Comparison of ENCODE assay signal across 1 cellular context in genomic region chr19:34999498-35000337, GRCh38.
TF ChIP-seq lines count a peak whose summit lies in the region.

Gene GRAMD1A, plus strand, starts transcription at chr19:35000323. Its CDS starts 156 bp downstream, at chr19:35000479.

TF ChIP-seq in H1, 55 proteins besides CTCF, POLR2A, EP300 and RAD21:
- TF ChIP-seq BCL11A (IDR thresholded peaks at IDR 0.05; ENCODE audit: low read depth in 2 of 2, low read length in 2 of 2) = no peak
- no peak for TF ChIP-seq MAFK (IDR thresholded peaks at IDR 0.05; ENCODE audit: low read depth, low read length)
- TF ChIP-seq SAP30 (IDR thresholded peaks at IDR 0.05; ENCODE audit: insufficient read depth, insufficient replicate concordance, low read length) = no peak
- TF ChIP-seq CHD2 (IDR thresholded peaks at IDR 0.05; ENCODE audit: low read length) = 0 out of 2 replicates have a peak, but pooled peaks have one; percentile 17
- TF ChIP-seq CEBPB (IDR thresholded peaks at IDR 0.05; ENCODE audit: low read depth, low read length) = no peak
- peak; percentile 85 for TF ChIP-seq ASH2L (IDR thresholded peaks at IDR 0.05; ENCODE audit: low read length)
- TF ChIP-seq PHF8 (conservative IDR thresholded peaks at IDR 0.05; ENCODE audit: low read depth, low read length) = peak; percentile 82
- TF ChIP-seq POLR2AphosphoS5 (IDR thresholded peaks at IDR 0.05; ENCODE audit: low read depth, low read length) = no peak; the same call in none of the 2 replicates
- TF ChIP-seq TAF1 (IDR thresholded peaks at IDR 0.05; ENCODE audit: low read depth, low read length) = peak; percentile 71
- no peak for TF ChIP-seq JUN (IDR thresholded peaks at IDR 0.05; ENCODE audit: low read depth, low read length)
- TF ChIP-seq, protein P1, sequence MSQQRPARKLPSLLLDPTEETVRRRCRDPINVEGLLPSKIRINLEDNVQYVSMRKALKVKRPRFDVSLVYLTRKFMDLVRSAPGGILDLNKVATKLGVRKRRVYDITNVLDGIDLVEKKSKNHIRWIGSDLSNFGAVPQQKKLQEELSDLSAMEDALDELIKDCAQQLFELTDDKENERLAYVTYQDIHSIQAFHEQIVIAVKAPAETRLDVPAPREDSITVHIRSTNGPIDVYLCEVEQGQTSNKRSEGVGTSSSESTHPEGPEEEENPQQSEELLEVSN (IDR thresholded peaks at IDR 0.05) = no peak
- no peak for TF ChIP-seq ZNF274 (IDR thresholded peaks at IDR 0.05; ENCODE audit: borderline replicate concordance, extremely low read depth, low read length)
- no peak for TF ChIP-seq SP4 (IDR thresholded peaks at IDR 0.05; ENCODE audit: low read length)
- TF ChIP-seq CBX5 (IDR thresholded peaks at IDR 0.05; ENCODE audit: low read depth, low read length) = no peak
- TF ChIP-seq BRCA1 (IDR thresholded peaks at IDR 0.05; ENCODE audit: low read depth, low read length) = no peak
- TF ChIP-seq USF2 (IDR thresholded peaks at IDR 0.05; ENCODE audit: low read length) = no peak
- no peak; a peak in 1 of 4 replicates for TF ChIP-seq SIN3A (conservative IDR thresholded peaks at IDR 0.05 in 1 of 2, IDR thresholded peaks at IDR 0.05 in 1 of 2; ENCODE audit: low read depth in 1 of 2, low read length in 2 of 2)
- TF ChIP-seq GTF2F1 (IDR thresholded peaks at IDR 0.05; ENCODE audit: borderline replicate concordance, low read depth, low read length) = no peak
- TF ChIP-seq NRF1 (IDR thresholded peaks at IDR 0.05; ENCODE audit: low read depth, low read length) = no peak
- no peak for TF ChIP-seq CHD1 (IDR thresholded peaks at IDR 0.05; ENCODE audit: low read depth, low read length)
- no peak for TF ChIP-seq EGR1 (IDR thresholded peaks at IDR 0.05; ENCODE audit: borderline replicate concordance, low read depth, low read length)
- TF ChIP-seq, protein P2, sequence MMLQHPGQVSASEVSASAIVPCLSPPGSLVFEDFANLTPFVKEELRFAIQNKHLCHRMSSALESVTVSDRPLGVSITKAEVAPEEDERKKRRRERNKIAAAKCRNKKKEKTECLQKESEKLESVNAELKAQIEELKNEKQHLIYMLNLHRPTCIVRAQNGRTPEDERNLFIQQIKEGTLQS (IDR thresholded peaks at IDR 0.05; ENCODE audit: insufficient read depth, low read depth, low read length) = no peak
- TF ChIP-seq POU5F1 (IDR thresholded peaks at IDR 0.05; ENCODE audit: low read depth, low read length) = no peak
- no peak for TF ChIP-seq EZH2 (IDR thresholded peaks at IDR 0.05; ENCODE audit: low read depth, low read length, severe bottlenecking)
- TF ChIP-seq, protein P3, sequence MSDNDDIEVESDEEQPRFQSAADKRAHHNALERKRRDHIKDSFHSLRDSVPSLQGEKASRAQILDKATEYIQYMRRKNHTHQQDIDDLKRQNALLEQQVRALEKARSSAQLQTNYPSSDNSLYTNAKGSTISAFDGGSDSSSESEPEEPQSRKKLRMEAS (IDR thresholded peaks at IDR 0.05) = peak; percentile 5; the same call in 1 of the 2 replicates
- TF ChIP-seq SRF (IDR thresholded peaks at IDR 0.05; ENCODE audit: low read depth, low read length) = no peak
- TF ChIP-seq GABPA (IDR thresholded peaks at IDR 0.05; ENCODE audit: borderline replicate concordance, insufficient read depth, low read length) = no peak
- no peak for TF ChIP-seq CBX8 (IDR thresholded peaks at IDR 0.05; ENCODE audit: borderline replicate concordance, low read depth, low read length)
- TF ChIP-seq RXRA (IDR thresholded peaks at IDR 0.05; ENCODE audit: insufficient read depth, low read depth, low read length) = no peak
- no peak for TF ChIP-seq SIX5 (IDR thresholded peaks at IDR 0.05; ENCODE audit: low read depth, low read length)
- TF ChIP-seq RNF2 (IDR thresholded peaks at IDR 0.05; ENCODE audit: borderline replicate concordance, low read depth, low read length, missing control alignments, poor library complexity, severe bottlenecking) = no peak
- TF ChIP-seq NANOG (IDR thresholded peaks at IDR 0.05; ENCODE audit: insufficient read depth, low read depth, low read length, poor library complexity, severe bottlenecking) = no peak
- no peak for TF ChIP-seq TEAD4 (IDR thresholded peaks at IDR 0.05; ENCODE audit: low read depth, low read length)
- no peak for TF ChIP-seq TCF12 (IDR thresholded peaks at IDR 0.05; ENCODE audit: low read depth, low read length)
- no peak for TF ChIP-seq SIRT6 (IDR thresholded peaks at IDR 0.05; ENCODE audit: low read length)
- TF ChIP-seq SP1 (IDR thresholded peaks at IDR 0.05; ENCODE audit: low read depth, low read length) = no peak
- TF ChIP-seq KDM5A (IDR thresholded peaks at IDR 0.05; ENCODE audit: low read length) = no peak
- no peak for TF ChIP-seq SP2 (IDR thresholded peaks at IDR 0.05; ENCODE audit: low read length)
- TF ChIP-seq RBBP5 (IDR thresholded peaks at IDR 0.05; ENCODE audit: borderline replicate concordance, low read depth, low read length) = peak; percentile 98
- TF ChIP-seq JUND (IDR thresholded peaks at IDR 0.05; ENCODE audit: low read length) = no peak
- TF ChIP-seq FOSL1 (IDR thresholded peaks at IDR 0.05; ENCODE audit: insufficient read depth, low read depth, low read length) = no peak
- TF ChIP-seq KDM4A (IDR thresholded peaks at IDR 0.05; ENCODE audit: low read depth, low read length, severe bottlenecking) = no peak
- TF ChIP-seq CTBP2 (IDR thresholded peaks at IDR 0.05; ENCODE audit: borderline replicate concordance, insufficient read depth, insufficient read length, low read length) = no peak
- no peak for TF ChIP-seq SUZ12 (IDR thresholded peaks at IDR 0.05; ENCODE audit: low read length)
- TF ChIP-seq, protein P4, sequence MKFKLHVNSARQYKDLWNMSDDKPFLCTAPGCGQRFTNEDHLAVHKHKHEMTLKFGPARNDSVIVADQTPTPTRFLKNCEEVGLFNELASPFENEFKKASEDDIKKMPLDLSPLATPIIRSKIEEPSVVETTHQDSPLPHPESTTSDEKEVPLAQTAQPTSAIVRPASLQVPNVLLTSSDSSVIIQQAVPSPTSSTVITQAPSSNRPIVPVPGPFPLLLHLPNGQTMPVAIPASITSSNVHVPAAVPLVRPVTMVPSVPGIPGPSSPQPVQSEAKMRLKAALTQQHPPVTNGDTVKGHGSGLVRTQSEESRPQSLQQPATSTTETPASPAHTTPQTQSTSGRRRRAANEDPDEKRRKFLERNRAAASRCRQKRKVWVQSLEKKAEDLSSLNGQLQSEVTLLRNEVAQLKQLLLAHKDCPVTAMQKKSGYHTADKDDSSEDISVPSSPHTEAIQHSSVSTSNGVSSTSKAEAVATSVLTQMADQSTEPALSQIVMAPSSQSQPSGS (IDR thresholded peaks at IDR 0.05; ENCODE audit: low read length) = no peak
- TF ChIP-seq YY1 (IDR thresholded peaks at IDR 0.05; ENCODE audit: low read depth, low read length) = 0 out of 2 replicates have a peak, but pooled peaks have one; percentile 25
- peak; percentile 65 for TF ChIP-seq TBP (IDR thresholded peaks at IDR 0.05; ENCODE audit: low read depth, low read length)
- no peak for TF ChIP-seq HDAC6 (IDR thresholded peaks at IDR 0.05; ENCODE audit: low read depth, low read length)
- TF ChIP-seq KDM1A (IDR thresholded peaks at IDR 0.05; ENCODE audit: borderline replicate concordance, low read length) = no peak
- TF ChIP-seq BACH1 (IDR thresholded peaks at IDR 0.05; ENCODE audit: low read length) = no peak
- 0 out of 4 replicates have a peak, but pooled peaks of 1 of the 2 experiments have one; percentile 14 for TF ChIP-seq HDAC2 (IDR thresholded peaks at IDR 0.05; ENCODE audit: borderline replicate concordance in 1 of 2, low read depth in 2 of 2, low read length in 2 of 2)
- no peak for TF ChIP-seq RFX5 (IDR thresholded peaks at IDR 0.05; ENCODE audit: borderline replicate concordance, low read depth, low read length)
- TF ChIP-seq CREB1 (IDR thresholded peaks at IDR 0.05) = peak; percentile 85
- peak; percentile 46 for TF ChIP-seq TAF7 (optimal IDR thresholded peaks at IDR 0.05; ENCODE audit: borderline replicate concordance, low read depth, low read length)
- TF ChIP-seq CHD7 (IDR thresholded peaks at IDR 0.05; ENCODE audit: insufficient replicate concordance, low read length) = no peak
